ENCODE assay signal across 11 cellular contexts in genomic region chr11:102453921-102454320, GRCh38. TPM values are rescaled to one million over a fixed set of nuclear protein-coding genes. Genes with fewer than 3 reads are reported as not detected.
DNase-seq lines count a peak whose midpoint lies in the region; ATAC-seq, FAIRE-seq and TF ChIP-seq lines count a peak whose summit lies in the region.
"Had no signal": no experiment of that assay in that cellular context is flagged by ENCODE, and none has a peak within 500 bp of the region (broad histone marks: within the 10 kb centered on the region; RNA-seq: fewer than 3 reads in every experiment).

No MANE protein-coding gene starts in this region.

- intact Hi-C loops in Panc1 (cut with micrococcal nuclease; ENCODE audit: unreplicated experiment) = loop anchor here (5.0 kb wide), 1 partner anchor 42 kb away; no protein-coding TSS in a partner anchor

- H3K4me2 ChIP-seq in GM23248 (ENCODE audit: unreplicated experiment) = peak overlapping the region; percentile 93

- no TSS peak for BruUV-seq in Panc1 (replicated peaks; lab: Mats Ljungman, UMichigan)

- no peaks in the 10 kb centered on the region for H3K9me3 ChIP-seq in GM23248 (ENCODE audit: low read depth)
- H3K9me3 ChIP-seq in Panc1 (ENCODE audit: control insufficient read depth, insufficient read depth, low read depth, low read length) = no peaks in the 10 kb centered on the region
- H3K9me3 ChIP-seq in neutrophil = no peaks in the 10 kb centered on the region

- H3K9ac ChIP-seq in GM23248 = no peak overlapping the region

- ATAC-seq in Panc1 = no peak
- ATAC-seq in effector memory CD8-positive, alpha-beta T cell (replicated peaks) = no peak
- no peak for ATAC-seq in activated CD4-positive, CD25-positive, alpha-beta regulatory T cell treated with anti-CD3 and anti-CD28 coated beads, Interleukin-2, amount 50 U/mL, for 24 hours
- ATAC-seq in HG03280 (IDR thresholded peaks at IDR 0.05; ENCODE audit: unreplicated experiment) = no peak

- H3K27me3 ChIP-seq in GM23248 (replicated peaks; ENCODE audit: insufficient read depth) (no peaks in the 10 kb centered on the region), Panc1 (ENCODE audit: control insufficient read depth, insufficient read depth, low read length) (no peaks in the 10 kb centered on the region), neutrophil (no peaks in the 10 kb centered on the region)

- peaks cover 17% of the 10 kb centered on the region for H3K4me1 ChIP-seq in GM23248 (ENCODE audit: insufficient read depth)
- H3K4me1 ChIP-seq in Panc1 (ENCODE audit: control insufficient read depth, insufficient read depth, low read length) = peaks cover 43% of the 10 kb centered on the region
- H3K4me1 ChIP-seq in neutrophil (ENCODE audit: control insufficient read depth in 1 of 2, insufficient read depth in 1 of 2, low read depth in 1 of 2, low read length in 1 of 2) = peaks cover 48 to 58% of the 10 kb centered on the region in 2 experiments

- no peak overlapping the region for H2AFZ ChIP-seq in GM23248

- in situ Hi-C loops in GM23248 (cut with MboI) = no loop called here
- in situ Hi-C loops in Panc1 (cut with HindIII; ENCODE audit: low pct_unique_long_range_greater_than_20kb, low sequenced_read_pairs) = no loop called here

- no peaks in the 10 kb centered on the region for H3K27me3 Mint-ChIP-seq in effector memory CD8-positive, alpha-beta T cell

- FAIRE-seq in HTR-8/SVneo (lab: Jason Lieb, UNC) = no peak
- FAIRE-seq: endothelial cell of umbilical vein had no signal

- no peak overlapping the region for H3K4me3 Mint-ChIP-seq in effector memory CD8-positive, alpha-beta T cell

- TF ChIP-seq CTCF in Panc1 (IDR thresholded peaks at IDR 0.05) = no peak
- no peak for TF ChIP-seq CTCF in neutrophil (IDR thresholded peaks at IDR 0.05)

- H3K79me2 ChIP-seq in GM23248 (ENCODE audit: insufficient read depth) = peaks cover 35% of the 10 kb centered on the region

- DNase-seq in GM23248 (no peak), Panc1 (ENCODE audit: low read depth, low spot score) (no peak), HTR-8/SVneo (ENCODE audit: insufficient read length, low spot score) (no peak), NCI-H2171 treated with DMSO at 0.1 percent for 48 hours (lab: John Stamatoyannopoulos, UW) (no peak)
- no peak for DNase-seq in effector memory CD8-positive, alpha-beta T cell
- DNase-seq: NCI-H2171, SHP77 treated with DMSO at 0.1 percent for 48 hours had no signal

- H3K9me2 ChIP-seq in GM23248 (ENCODE audit: insufficient read depth) = no peaks in the 10 kb centered on the region

- H3K36me3 ChIP-seq in GM23248 (ENCODE audit: low read depth) = no peaks in the 10 kb centered on the region
- H3K36me3 ChIP-seq in Panc1 (ENCODE audit: control insufficient read depth, insufficient read depth, low read length) = no peaks in the 10 kb centered on the region
- H3K36me3 ChIP-seq in neutrophil = no peaks in the 10 kb centered on the region

- no peak overlapping the region for H3K4me3 ChIP-seq in GM23248
- H3K4me3 ChIP-seq in Panc1 (ENCODE audit: low read depth in 2 of 2, low read length in 2 of 2) = no peak overlapping the region
- H3K4me3 ChIP-seq in neutrophil (ENCODE audit: low read depth in 1 of 2, low read length in 1 of 2) = peak overlapping the region in 1 of 2 experiments; percentile 93

- no peaks in the 10 kb centered on the region for H4K20me1 ChIP-seq in GM23248 (ENCODE audit: insufficient read depth)

- CTCF ChIA-PET in Panc1 (lab: Charles Lee) = no interaction called here

- no peak overlapping the region for H3K27ac ChIP-seq in GM23248
- H3K27ac ChIP-seq in Panc1 (ENCODE audit: low read length) = peak overlapping the region; percentile 93
- peak overlapping the region; percentile 94 for H3K27ac ChIP-seq in neutrophil

- H3K4me1 Mint-ChIP-seq in effector memory CD8-positive, alpha-beta T cell (ENCODE audit: low read depth in 2 of 2) = peaks cover 31 to 51% of the 10 kb centered on the region in 2 donors

- peaks cover 10% of the 10 kb centered on the region for H3F3A ChIP-seq in GM23248 (ENCODE audit: insufficient read depth)

- POLR2A ChIA-PET in Panc1 (lab: Charles Lee) = no interaction called here

- peaks cover 15% of the 10 kb centered on the region for H3K36me3 Mint-ChIP-seq in effector memory CD8-positive, alpha-beta T cell (ENCODE audit: insufficient read depth)

- H3K9me3 Mint-ChIP-seq in effector memory CD8-positive, alpha-beta T cell = no peaks in the 10 kb centered on the region

- WGBS in GM23248 (ENCODE audit: low coverage in 1 of 2, low lambda C conversion rate in 2 of 2, missing lambda C conversion rate in 2 of 2), 2 experiments = 85 to 86% methylated on average over 3 of the region's 3 CpGs

- peak overlapping the region; percentile 24 to 99 for H3K27ac Mint-ChIP-seq in effector memory CD8-positive, alpha-beta T cell

RNA-seq across cellular contexts. Expression of gene TMEM123, which starts 1.4 kb away (rescaled TPM):
- total RNA-seq in GM23248 (2014; rRNA removed; shearing (Covaris generic)) = 93.1 and 106 TPM in 2 replicates
- polyA plus RNA-seq in GM23248 (2016; fragmentation: Nextera tagmentation; extraction: Ambion mirVana) = 113 and 122 TPM in 2 replicates
- 383 TPM for total RNA-seq in Panc1 (2021; ENCODE audit: unreplicated experiment)
- polyA plus RNA-seq in Panc1 (2012; ENCODE audit: insufficient read length) = 252 TPM
